Comparison of ENCODE assay signal across 1 cellular context in genomic region chr1:35708179-35708891, GRCh38.
TF ChIP-seq lines count a peak whose summit lies in the region.

No MANE protein-coding gene starts in this region.

TF ChIP-seq in HEK293, 187 proteins besides CTCF, POLR2A, EP300 and RAD21 (continued from another document):
- TF ChIP-seq ZBTB49 (tag by site-specific recombination; IDR thresholded peaks at IDR 0.05; ENCODE audit: low read depth) (no peak), ZNF398 (tag by site-specific recombination; IDR thresholded peaks at IDR 0.05) (peak; percentile 89), KLF9 (tag by site-specific recombination; IDR thresholded peaks at IDR 0.05; ENCODE audit: low read depth) (0 out of 2 replicates have a peak, but pooled peaks have one; percentile 16), PRDM10 (tag by site-specific recombination; IDR thresholded peaks at IDR 0.05) (peak; percentile 58), BCL11A (tag by site-specific recombination; IDR thresholded peaks at IDR 0.05; ENCODE audit: low read depth) (no peak), ZBTB48 (tag by site-specific recombination; IDR thresholded peaks at IDR 0.05) (peak; percentile 48), ZIC2 (tag by site-specific recombination; IDR thresholded peaks at IDR 0.05) (peak; percentile 44; the same call in 1 of the 2 replicates), ZBTB26 (tag by site-specific recombination; optimal IDR thresholded peaks at IDR 0.05) (peak; percentile 42), ZNF280C (tag by site-specific recombination; IDR thresholded peaks at IDR 0.05) (no peak), ZFP69B (tag by site-specific recombination; IDR thresholded peaks at IDR 0.05) (0 out of 2 replicates have a peak, but pooled peaks have one; percentile 27), ZBTB20 (tag by site-specific recombination; IDR thresholded peaks at IDR 0.05) (peak; percentile 73), ZNF335 (tag by site-specific recombination; conservative IDR thresholded peaks at IDR 0.05) (peak; percentile 36), PRDM1 (tag by site-specific recombination; IDR thresholded peaks at IDR 0.05) (no peak), ZNF777 (tag by site-specific recombination; IDR thresholded peaks at IDR 0.05; ENCODE audit: borderline replicate concordance) (peak; percentile 90), ZNF133 (tag by site-specific recombination; IDR thresholded peaks at IDR 0.05) (no peak), TSHZ1 (tag by site-specific recombination; IDR thresholded peaks at IDR 0.05; ENCODE audit: borderline replicate concordance) (no peak), ZNF521 (tag by site-specific recombination; IDR thresholded peaks at IDR 0.05) (no peak), ZNF18 (tag by site-specific recombination; IDR thresholded peaks at IDR 0.05) (peak; percentile 87), ZNF274 (IDR thresholded peaks at IDR 0.05; ENCODE audit: low read length) (no peak), ZNF274 (tag by site-specific recombination; IDR thresholded peaks at IDR 0.05; ENCODE audit: borderline replicate concordance) (no peak), EGR2 (tag by site-specific recombination; IDR thresholded peaks at IDR 0.05; ENCODE audit: low read depth) (peak; percentile 85), ZNF580 (tag by site-specific recombination; IDR thresholded peaks at IDR 0.05) (no peak), ZNF449 (tag by site-specific recombination; IDR thresholded peaks at IDR 0.05) (peak; percentile 64; the same call in 1 of the 2 replicates), ZNF704 (tag by site-specific recombination; IDR thresholded peaks at IDR 0.05) (no peak), GLIS2 (tag by site-specific recombination; IDR thresholded peaks at IDR 0.05) (peak; percentile 66), ZBTB17 (tag by site-specific recombination; IDR thresholded peaks at IDR 0.05) (peak; percentile 72), PATZ1 (tag by site-specific recombination; IDR thresholded peaks at IDR 0.05) (peak; percentile 45), ZNF184 (tag by site-specific recombination; IDR thresholded peaks at IDR 0.05) (no peak), KLF17 (tag by site-specific recombination; IDR thresholded peaks at IDR 0.05) (no peak)
